In genomic region chr2:223908304-223909047, GRCh38 we compare ENCODE assay signal across 1 cellular context.
TF ChIP-seq lines count a peak whose summit lies in the region.

No MANE protein-coding gene starts in this region.

TF ChIP-seq in HepG2, 621 proteins besides CTCF, POLR2A, EP300 and RAD21 (continued from another document and continues in another):
- TF ChIP-seq ZNF512 (CRISPR knock-in tag; IDR thresholded peaks at IDR 0.05) = no peak
- TF ChIP-seq ZNF225 (CRISPR knock-in tag; IDR thresholded peaks at IDR 0.05) = no peak
- peak; percentile 75; the same call in 1 of the 2 replicates for TF ChIP-seq KDM4B (CRISPR knock-in tag; IDR thresholded peaks at IDR 0.05)
- TF ChIP-seq ZNF205 (CRISPR knock-in tag; IDR thresholded peaks at IDR 0.05) = peak; percentile 93; the same call in 1 of the 2 replicates
- TF ChIP-seq ZBTB7B (CRISPR knock-in tag; IDR thresholded peaks at IDR 0.05) = no peak; the same call in 1 of the 2 replicates
- peak; percentile 69 for TF ChIP-seq KMT2B (CRISPR knock-in tag; IDR thresholded peaks at IDR 0.05)
- TF ChIP-seq ZNF263 (CRISPR knock-in tag; IDR thresholded peaks at IDR 0.05) = peak; percentile 87
- no peak for TF ChIP-seq SIN3B (IDR thresholded peaks at IDR 0.05; ENCODE audit: low read length)
- peak; percentile 94 for TF ChIP-seq ZNF512B (CRISPR knock-in tag; IDR thresholded peaks at IDR 0.05; ENCODE audit: borderline replicate concordance)
- no peak for TF ChIP-seq ZNF737 (CRISPR knock-in tag; IDR thresholded peaks at IDR 0.05; ENCODE audit: borderline replicate concordance)
- TF ChIP-seq ZNF138 (CRISPR knock-in tag; IDR thresholded peaks at IDR 0.05; ENCODE audit: low read depth) = no peak
- 0 out of 2 replicates have a peak, but pooled peaks have one; percentile 4 for TF ChIP-seq ZNF3 (CRISPR knock-in tag; IDR thresholded peaks at IDR 0.05)
- 0 out of 2 replicates have a peak, but pooled peaks have one; percentile 2 for TF ChIP-seq USF2 (IDR thresholded peaks at IDR 0.05; ENCODE audit: low read depth, low read length)
- no peak for TF ChIP-seq USF2 (CRISPR knock-in tag; IDR thresholded peaks at IDR 0.05; ENCODE audit: borderline replicate concordance)
- 0 out of 2 replicates have a peak, but pooled peaks have one; percentile 76 for TF ChIP-seq RFXANK (CRISPR knock-in tag; IDR thresholded peaks at IDR 0.05)
- no peak for TF ChIP-seq DMTF1 (CRISPR knock-in tag; IDR thresholded peaks at IDR 0.05)
- 0 out of 2 replicates have a peak, but pooled peaks have one; percentile 31 for TF ChIP-seq RNF219 (CRISPR knock-in tag; IDR thresholded peaks at IDR 0.05)
- TF ChIP-seq ZNF724P (CRISPR knock-in tag; IDR thresholded peaks at IDR 0.05; ENCODE audit: borderline replicate concordance) = peak; percentile 89; the same call in 1 of the 2 replicates
- TF ChIP-seq DBP (CRISPR knock-in tag; IDR thresholded peaks at IDR 0.05; ENCODE audit: not compliant biosample characterization) = no peak
- TF ChIP-seq GTF3A (CRISPR knock-in tag; conservative IDR thresholded peaks at IDR 0.05) = no peak
- TF ChIP-seq NCOA2 (CRISPR knock-in tag; IDR thresholded peaks at IDR 0.05) = peak; percentile 90
- TF ChIP-seq JUND (CRISPR knock-in tag; IDR thresholded peaks at IDR 0.05) = no peak
- no peak for TF ChIP-seq GPN1 (CRISPR knock-in tag; IDR thresholded peaks at IDR 0.05; ENCODE audit: borderline replicate concordance)
- TF ChIP-seq ZNF660 (CRISPR knock-in tag; IDR thresholded peaks at IDR 0.05; ENCODE audit: borderline replicate concordance, low read depth) = no peak
- TF ChIP-seq SP2 (CRISPR knock-in tag; IDR thresholded peaks at IDR 0.05) = no peak
- TF ChIP-seq ZNF761 (CRISPR knock-in tag; conservative IDR thresholded peaks at IDR 0.05) = peak; percentile 73; the same call in 1 of the 2 replicates
- no peak for TF ChIP-seq ZBTB7A (CRISPR knock-in tag; IDR thresholded peaks at IDR 0.05)
- no peak for TF ChIP-seq ZNF253 (CRISPR knock-in tag; IDR thresholded peaks at IDR 0.05; ENCODE audit: borderline replicate concordance)
- no peak for TF ChIP-seq ZNF431 (CRISPR knock-in tag; IDR thresholded peaks at IDR 0.05; ENCODE audit: borderline replicate concordance, low read depth)
- TF ChIP-seq KDM6A (CRISPR knock-in tag; IDR thresholded peaks at IDR 0.05; ENCODE audit: low read depth) = peak; percentile 82
- no peak for TF ChIP-seq KIAA2018 (CRISPR knock-in tag; IDR thresholded peaks at IDR 0.05; ENCODE audit: borderline replicate concordance)
- no peak for TF ChIP-seq RBM39 (IDR thresholded peaks at IDR 0.05; ENCODE audit: low read depth, low read length, poor library complexity, severe bottlenecking)
- TF ChIP-seq NCOR1 (IDR thresholded peaks at IDR 0.05; ENCODE audit: borderline replicate concordance, low read length) = peak; percentile 62; the same call in 1 of the 2 replicates
- peak; percentile 38; the same call in 1 of the 2 replicates for TF ChIP-seq GABPB1 (CRISPR knock-in tag; IDR thresholded peaks at IDR 0.05)
- no peak for TF ChIP-seq HMGA1 (CRISPR knock-in tag; conservative IDR thresholded peaks at IDR 0.05)
- TF ChIP-seq ZBTB38 (CRISPR knock-in tag; IDR thresholded peaks at IDR 0.05) = no peak; the same call in 1 of the 2 replicates
- TF ChIP-seq GFI1 (CRISPR knock-in tag; IDR thresholded peaks at IDR 0.05; ENCODE audit: borderline replicate concordance) = peak; percentile 92
- peak; percentile 53; the same call in 1 of the 2 replicates for TF ChIP-seq ZNF451 (CRISPR knock-in tag; IDR thresholded peaks at IDR 0.05)
- TF ChIP-seq TEAD2 (CRISPR knock-in tag; IDR thresholded peaks at IDR 0.05) = no peak
